In genomic region chr17:752002-752619, GRCh38 we compare ENCODE assay signal across 1 cellular context.
A peak's percentile ranks its signal among the peaks of the same experiment; 100 is the strongest.
TF ChIP-seq lines count a peak whose summit lies in the region.

TSS of gene GEMIN4 (minus strand) at chr17:752264. CDS start at chr17:752142, 122 bp downstream.

TF ChIP-seq in HepG2, 621 proteins besides CTCF, POLR2A, EP300 and RAD21 (continued from another document and continues in another):
- TF ChIP-seq, protein P1, sequence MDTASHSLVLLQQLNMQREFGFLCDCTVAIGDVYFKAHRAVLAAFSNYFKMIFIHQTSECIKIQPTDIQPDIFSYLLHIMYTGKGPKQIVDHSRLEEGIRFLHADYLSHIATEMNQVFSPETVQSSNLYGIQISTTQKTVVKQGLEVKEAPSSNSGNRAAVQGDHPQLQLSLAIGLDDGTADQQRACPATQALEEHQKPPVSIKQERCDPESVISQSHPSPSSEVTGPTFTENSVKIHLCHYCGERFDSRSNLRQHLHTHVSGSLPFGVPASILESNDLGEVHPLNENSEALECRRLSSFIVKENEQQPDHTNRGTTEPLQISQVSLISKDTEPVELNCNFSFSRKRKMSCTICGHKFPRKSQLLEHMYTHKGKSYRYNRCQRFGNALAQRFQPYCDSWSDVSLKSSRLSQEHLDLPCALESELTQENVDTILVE (CRISPR knock-in tag; IDR thresholded peaks at IDR 0.05), result 0 out of 2 replicates have a peak, but pooled peaks have one; percentile 17
- TF ChIP-seq CBX2 (IDR thresholded peaks at IDR 0.05; ENCODE audit: low read depth, low read length) (no peak), CBX2 (CRISPR knock-in tag; IDR thresholded peaks at IDR 0.05; ENCODE audit: low read depth) (peak; percentile 88; the same call in 1 of the 2 replicates), ATAD3A (CRISPR knock-in tag; IDR thresholded peaks at IDR 0.05) (no peak), ZMAT3 (CRISPR knock-in tag; conservative IDR thresholded peaks at IDR 0.05) (0 out of 2 replicates have a peak, but pooled peaks have one; percentile 30), HNRNPUL1 (IDR thresholded peaks at IDR 0.05; ENCODE audit: low read depth, low read length) (0 out of 2 replicates have a peak, but pooled peaks have one; percentile 36), ZNF766 (CRISPR knock-in tag; IDR thresholded peaks at IDR 0.05; ENCODE audit: borderline replicate concordance) (peak; percentile 67), ZNF761 (CRISPR knock-in tag; conservative IDR thresholded peaks at IDR 0.05) (peak; percentile 77), ZNF547 (CRISPR knock-in tag; IDR thresholded peaks at IDR 0.05) (peak; percentile 67; the same call in 1 of the 2 replicates), GABPB1 (CRISPR knock-in tag; IDR thresholded peaks at IDR 0.05) (peak; percentile 87), ZNF230 (CRISPR knock-in tag; IDR thresholded peaks at IDR 0.05) (peak; percentile 61; the same call in 1 of the 2 replicates), ZZZ3 (CRISPR knock-in tag; IDR thresholded peaks at IDR 0.05; ENCODE audit: borderline replicate concordance) (peak; percentile 69; the same call in 1 of the 2 replicates), KLF16 (CRISPR knock-in tag; IDR thresholded peaks at IDR 0.05) (no peak), TGIF2 (CRISPR knock-in tag; IDR thresholded peaks at IDR 0.05) (peak; percentile 82; the same call in 1 of the 2 replicates), SAFB2 (CRISPR knock-in tag; IDR thresholded peaks at IDR 0.05; ENCODE audit: borderline replicate concordance, low read depth) (peak; percentile 84; the same call in 1 of the 2 replicates), MAZ (IDR thresholded peaks at IDR 0.05; ENCODE audit: borderline replicate concordance, low read depth, low read length) (peak; percentile 28), MAZ (CRISPR knock-in tag; IDR thresholded peaks at IDR 0.05; ENCODE audit: low read depth) (peak; percentile 70), HNF1B (CRISPR knock-in tag; IDR thresholded peaks at IDR 0.05) (no peak), ZNF773 (CRISPR knock-in tag; IDR thresholded peaks at IDR 0.05; ENCODE audit: borderline replicate concordance) (0 out of 2 replicates have a peak, but pooled peaks have one; percentile 44), ZNF235 (CRISPR knock-in tag; IDR thresholded peaks at IDR 0.05; ENCODE audit: borderline replicate concordance) (peak; percentile 53; the same call in 1 of the 2 replicates), CCDC6 (CRISPR knock-in tag; IDR thresholded peaks at IDR 0.05) (peak; percentile 81; the same call in 1 of the 2 replicates), ZNF75D (CRISPR knock-in tag; IDR thresholded peaks at IDR 0.05; ENCODE audit: borderline replicate concordance) (no peak), SP4 (CRISPR knock-in tag; IDR thresholded peaks at IDR 0.05) (peak; percentile 64), FOXC1 (CRISPR knock-in tag; IDR thresholded peaks at IDR 0.05; ENCODE audit: borderline replicate concordance) (no peak), E2F1 (CRISPR knock-in tag; IDR thresholded peaks at IDR 0.05) (peak; percentile 88), STAG1 (CRISPR knock-in tag; IDR thresholded peaks at IDR 0.05) (peak; percentile 53), MEF2D (CRISPR knock-in tag; IDR thresholded peaks at IDR 0.05) (no peak), FOSL2 (CRISPR knock-in tag; IDR thresholded peaks at IDR 0.05) (peak; percentile 29), ELF1 (CRISPR knock-in tag; IDR thresholded peaks at IDR 0.05) (peak; percentile 85), SP1 (IDR thresholded peaks at IDR 0.05) (no peak), SP1 (CRISPR knock-in tag; IDR thresholded peaks at IDR 0.05) (peak; percentile 88), POLR2AphosphoS5 (IDR thresholded peaks at IDR 0.05; ENCODE audit: low read depth, low read length) (peak; percentile 62), SP5 (CRISPR knock-in tag; IDR thresholded peaks at IDR 0.05; ENCODE audit: borderline replicate concordance, low read depth) (peak; percentile 69), ZSCAN29 (CRISPR knock-in tag; conservative IDR thresholded peaks at IDR 0.05) (no peak), SOX6 (IDR thresholded peaks at IDR 0.05) (no peak), SOX6 (CRISPR knock-in tag; IDR thresholded peaks at IDR 0.05) (peak; percentile 66), YEATS4 (CRISPR knock-in tag; IDR thresholded peaks at IDR 0.05; ENCODE audit: borderline replicate concordance) (peak; percentile 93), TCF12 (IDR thresholded peaks at IDR 0.05) (no peak), TCF12 (CRISPR knock-in tag; IDR thresholded peaks at IDR 0.05) (no peak; the same call in 1 of the 2 replicates), SRF (IDR thresholded peaks at IDR 0.05; ENCODE audit: low read depth, low read length) (no peak), ZIK1 (CRISPR knock-in tag; IDR thresholded peaks at IDR 0.05; ENCODE audit: borderline replicate concordance, low read depth) (0 out of 2 replicates have a peak, but pooled peaks have one; percentile 75), YEATS2 (CRISPR knock-in tag; IDR thresholded peaks at IDR 0.05; ENCODE audit: borderline replicate concordance) (peak; percentile 81; the same call in 1 of the 2 replicates), KAT7 (CRISPR knock-in tag; IDR thresholded peaks at IDR 0.05; ENCODE audit: borderline replicate concordance) (0 out of 2 replicates have a peak, but pooled peaks have one; percentile 58), GFI1 (CRISPR knock-in tag; IDR thresholded peaks at IDR 0.05; ENCODE audit: borderline replicate concordance) (no peak), ZNF687 (CRISPR knock-in tag; IDR thresholded peaks at IDR 0.05) (peak; percentile 95), ZNF44 (CRISPR knock-in tag; IDR thresholded peaks at IDR 0.05) (0 out of 2 replicates have a peak, but pooled peaks have one; percentile 65), ZSCAN25 (CRISPR knock-in tag; IDR thresholded peaks at IDR 0.05) (peak; percentile 84), GPN1 (CRISPR knock-in tag; IDR thresholded peaks at IDR 0.05; ENCODE audit: borderline replicate concordance) (peak; percentile 22; the same call in 1 of the 2 replicates)
- TF ChIP-seq, protein P2, sequence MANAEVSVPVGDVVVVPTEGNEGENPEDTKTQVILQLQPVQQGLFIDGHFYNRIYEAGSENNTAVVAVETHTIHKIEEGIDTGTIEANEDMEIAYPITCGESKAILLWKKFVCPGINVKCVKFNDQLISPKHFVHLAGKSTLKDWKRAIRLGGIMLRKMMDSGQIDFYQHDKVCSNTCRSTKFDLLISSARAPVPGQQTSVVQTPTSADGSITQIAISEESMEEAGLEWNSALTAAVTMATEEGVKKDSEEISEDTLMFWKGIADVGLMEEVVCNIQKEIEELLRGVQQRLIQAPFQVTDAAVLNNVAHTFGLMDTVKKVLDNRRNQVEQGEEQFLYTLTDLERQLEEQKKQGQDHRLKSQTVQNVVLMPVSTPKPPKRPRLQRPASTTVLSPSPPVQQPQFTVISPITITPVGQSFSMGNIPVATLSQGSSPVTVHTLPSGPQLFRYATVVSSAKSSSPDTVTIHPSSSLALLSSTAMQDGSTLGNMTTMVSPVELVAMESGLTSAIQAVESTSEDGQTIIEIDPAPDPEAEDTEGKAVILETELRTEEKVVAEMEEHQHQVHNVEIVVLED (CRISPR knock-in tag; IDR thresholded peaks at IDR 0.05; ENCODE audit: borderline replicate concordance), result peak; percentile 91
- TF ChIP-seq, protein P3, sequence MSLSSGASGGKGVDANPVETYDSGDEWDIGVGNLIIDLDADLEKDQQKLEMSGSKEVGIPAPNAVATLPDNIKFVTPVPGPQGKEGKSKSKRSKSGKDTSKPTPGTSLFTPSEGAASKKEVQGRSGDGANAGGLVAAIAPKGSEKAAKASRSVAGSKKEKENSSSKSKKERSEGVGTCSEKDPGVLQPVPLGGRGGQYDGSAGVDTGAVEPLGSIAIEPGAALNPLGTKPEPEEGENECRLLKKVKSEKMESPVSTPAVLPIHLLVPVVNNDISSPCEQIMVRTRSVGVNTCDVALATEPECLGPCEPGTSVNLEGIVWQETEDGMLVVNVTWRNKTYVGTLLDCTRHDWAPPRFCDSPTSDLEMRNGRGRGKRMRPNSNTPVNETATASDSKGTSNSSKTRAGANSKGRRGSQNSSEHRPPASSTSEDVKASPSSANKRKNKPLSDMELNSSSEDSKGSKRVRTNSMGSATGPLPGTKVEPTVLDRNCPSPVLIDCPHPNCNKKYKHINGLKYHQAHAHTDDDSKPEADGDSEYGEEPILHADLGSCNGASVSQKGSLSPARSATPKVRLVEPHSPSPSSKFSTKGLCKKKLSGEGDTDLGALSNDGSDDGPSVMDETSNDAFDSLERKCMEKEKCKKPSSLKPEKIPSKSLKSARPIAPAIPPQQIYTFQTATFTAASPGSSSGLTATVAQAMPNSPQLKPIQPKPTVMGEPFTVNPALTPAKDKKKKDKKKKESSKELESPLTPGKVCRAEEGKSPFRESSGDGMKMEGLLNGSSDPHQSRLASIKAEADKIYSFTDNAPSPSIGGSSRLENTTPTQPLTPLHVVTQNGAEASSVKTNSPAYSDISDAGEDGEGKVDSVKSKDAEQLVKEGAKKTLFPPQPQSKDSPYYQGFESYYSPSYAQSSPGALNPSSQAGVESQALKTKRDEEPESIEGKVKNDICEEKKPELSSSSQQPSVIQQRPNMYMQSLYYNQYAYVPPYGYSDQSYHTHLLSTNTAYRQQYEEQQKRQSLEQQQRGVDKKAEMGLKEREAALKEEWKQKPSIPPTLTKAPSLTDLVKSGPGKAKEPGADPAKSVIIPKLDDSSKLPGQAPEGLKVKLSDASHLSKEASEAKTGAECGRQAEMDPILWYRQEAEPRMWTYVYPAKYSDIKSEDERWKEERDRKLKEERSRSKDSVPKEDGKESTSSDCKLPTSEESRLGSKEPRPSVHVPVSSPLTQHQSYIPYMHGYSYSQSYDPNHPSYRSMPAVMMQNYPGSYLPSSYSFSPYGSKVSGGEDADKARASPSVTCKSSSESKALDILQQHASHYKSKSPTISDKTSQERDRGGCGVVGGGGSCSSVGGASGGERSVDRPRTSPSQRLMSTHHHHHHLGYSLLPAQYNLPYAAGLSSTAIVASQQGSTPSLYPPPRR (CRISPR knock-in tag; IDR thresholded peaks at IDR 0.05; ENCODE audit: borderline replicate concordance), result peak; percentile 18; the same call in 1 of the 2 replicates
- TF ChIP-seq, protein P4, sequence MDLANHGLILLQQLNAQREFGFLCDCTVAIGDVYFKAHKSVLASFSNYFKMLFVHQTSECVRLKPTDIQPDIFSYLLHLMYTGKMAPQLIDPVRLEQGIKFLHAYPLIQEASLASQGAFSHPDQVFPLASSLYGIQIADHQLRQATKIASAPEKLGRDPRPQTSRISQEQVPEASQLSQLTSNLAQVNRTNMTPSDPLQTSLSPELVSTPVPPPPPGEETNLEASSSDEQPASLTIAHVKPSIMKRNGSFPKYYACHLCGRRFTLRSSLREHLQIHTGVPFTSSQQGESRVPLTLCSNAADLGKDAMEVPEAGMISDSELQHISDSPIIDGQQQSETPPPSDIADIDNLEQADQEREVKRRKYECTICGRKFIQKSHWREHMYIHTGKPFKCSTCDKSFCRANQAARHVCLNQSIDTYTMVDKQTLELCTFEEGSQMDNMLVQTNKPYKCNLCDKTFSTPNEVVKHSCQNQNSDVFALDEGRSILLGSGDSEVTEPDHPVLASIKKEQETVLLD (CRISPR knock-in tag; IDR thresholded peaks at IDR 0.05; ENCODE audit: low read depth), result peak; percentile 63
- TF ChIP-seq, protein P5, sequence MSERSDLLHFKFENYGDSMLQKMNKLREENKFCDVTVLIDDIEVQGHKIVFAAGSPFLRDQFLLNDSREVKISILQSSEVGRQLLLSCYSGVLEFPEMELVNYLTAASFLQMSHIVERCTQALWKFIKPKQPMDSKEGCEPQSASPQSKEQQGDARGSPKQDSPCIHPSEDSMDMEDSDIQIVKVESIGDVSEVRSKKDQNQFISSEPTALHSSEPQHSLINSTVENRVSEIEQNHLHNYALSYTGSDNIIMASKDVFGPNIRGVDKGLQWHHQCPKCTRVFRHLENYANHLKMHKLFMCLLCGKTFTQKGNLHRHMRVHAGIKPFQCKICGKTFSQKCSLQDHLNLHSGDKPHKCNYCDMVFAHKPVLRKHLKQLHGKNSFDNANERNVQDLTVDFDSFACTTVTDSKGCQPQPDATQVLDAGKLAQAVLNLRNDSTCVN (CRISPR knock-in tag; IDR thresholded peaks at IDR 0.05; ENCODE audit: borderline replicate concordance), result peak; percentile 71
